ENCODE assay signal across 33 cellular contexts in the genomic region with DNA sequence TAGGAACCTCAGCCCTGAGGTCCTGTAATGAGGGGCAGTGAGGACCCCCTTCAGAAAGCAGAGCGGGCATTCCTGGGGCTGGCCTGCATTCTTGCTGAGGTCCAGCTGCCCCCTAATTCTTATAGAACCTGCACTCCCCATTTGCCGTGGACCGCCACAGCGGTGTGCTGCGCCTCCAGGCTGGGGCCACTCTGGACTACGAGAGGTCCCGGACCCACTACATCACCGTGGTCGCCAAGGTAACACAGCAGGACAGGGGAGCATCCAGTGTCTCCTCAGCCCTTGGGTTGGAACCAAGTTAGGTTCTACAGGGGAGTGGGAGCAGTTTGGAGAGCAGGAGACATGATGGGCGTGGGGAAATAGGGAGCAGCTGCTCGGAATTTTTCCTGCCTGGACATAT. TPM values are rescaled to one million over a fixed set of nuclear protein-coding genes. Genes with fewer than 3 reads are reported as not detected.
"Had no signal": no experiment of that assay in that cellular context is flagged by ENCODE, and none has a peak within 500 bp of the region (broad histone marks: within the 10 kb centered on the region; RNA-seq: fewer than 3 reads in every experiment).

No MANE protein-coding gene starts in this region.

- H3K9me3 ChIP-seq: heart left ventricle, lower lobe of right lung, ovary, prostate gland, sigmoid colon, tibial nerve, upper lobe of left lung, vagina had no signal

- H3K36me3 ChIP-seq: heart left ventricle, lower lobe of right lung, neural progenitor cell, ovary, prostate gland, sigmoid colon, tibial nerve, upper lobe of left lung, vagina had no signal

- H3K27ac ChIP-seq: heart left ventricle, lower lobe of right lung, neural progenitor cell, ovary, prostate gland, sigmoid colon, tibial nerve, upper lobe of left lung, vagina had no signal

- ATAC-seq: heart left ventricle; left lobe of liver; left ventricle myocardium superior; lower lobe of right lung; stimulated activated memory B cell treated with anti-CD40 and anti-IgM and Interleukin-4, amounts not matched to agents 10 μg/mL and 1 μg/mL and 100 μg/mL, for 72 hours; stimulated activated naive CD8-positive, alpha-beta T cell treated with anti-CD3 and anti-CD28 coated beads, Interleukin-15, amount 100 ng/mL, for 72 hours had no signal

- H3K4me1 Mint-ChIP-seq: naive B cell; nephron progenitor cell; stimulated activated naive CD8-positive, alpha-beta T cell treated with anti-CD3 and anti-CD28 coated beads, Interleukin-15, amount 100 ng/mL, for 72 hours had no signal

- H2AFZ ChIP-seq: neural progenitor cell had no signal

- H3K36me3 Mint-ChIP-seq: naive B cell; neural progenitor cell; stimulated activated memory B cell treated with anti-CD40 and anti-IgM and Interleukin-4, amounts not matched to agents 10 μg/mL and 1 μg/mL and 100 μg/mL, for 72 hours had no signal

- H3K4me1 ChIP-seq: lower lobe of right lung, neural progenitor cell, prostate gland, tibial nerve, upper lobe of left lung, vagina had no signal

- H3K4me3 ChIP-seq: heart left ventricle, lower lobe of right lung, neural progenitor cell, ovary, prostate gland, sigmoid colon, tibial nerve, upper lobe of left lung, vagina had no signal

- DNase-seq: heart left ventricle; islet precursor cell; left ventricle myocardium superior; lower lobe of right lung; mammary epithelial cell; mesenchymal stem cell; naive B cell; nephron progenitor cell; retina; right cardiac atrium; stimulated activated CD4-positive, alpha-beta T cell treated with anti-CD3 and anti-CD28 coated beads, Interleukin-1b, Interleukin-23, amount 100 ng/mL, for 48 hours; stimulated activated CD4-positive, alpha-beta T cell treated with anti-CD3 and anti-CD28 coated beads, Interleukin-2, amount 100 ng/mL, for 48 hours; stimulated activated CD4-positive, alpha-beta T cell treated with anti-CD3 and anti-CD28 coated beads, Interleukin-4, amount 100 ng/mL, for 4 hours; stimulated activated CD8-positive, alpha-beta memory T cell treated with anti-CD3 and anti-CD28 coated beads, Interleukin-4, amount 100 ng/mL, for 48 hours; stimulated activated naive CD4-positive, alpha-beta T cell treated with Interleukin-2 at 50 U/mL for 16 hours; stimulated activated naive CD8-positive, alpha-beta T cell treated with anti-CD3 and anti-CD28 coated beads, Interleukin-15, amount 100 ng/mL, for 72 hours; substantia nigra; upper lobe of left lung had no signal

- H3K27me3 ChIP-seq: ovary, upper lobe of left lung, vagina had no signal

- H3K4me3 Mint-ChIP-seq: naive B cell; nephron progenitor cell; neural progenitor cell; stimulated activated memory B cell treated with anti-CD40 and anti-IgM and Interleukin-4, amounts not matched to agents 10 μg/mL and 1 μg/mL and 100 μg/mL, for 72 hours; stimulated activated naive CD8-positive, alpha-beta T cell treated with anti-CD3 and anti-CD28 coated beads, Interleukin-15, amount 100 ng/mL, for 72 hours had no signal

- H3K27ac Mint-ChIP-seq: nephron progenitor cell; neural progenitor cell; stimulated activated memory B cell treated with anti-CD40 and anti-IgM and Interleukin-4, amounts not matched to agents 10 μg/mL and 1 μg/mL and 100 μg/mL, for 72 hours; stimulated activated naive CD8-positive, alpha-beta T cell treated with anti-CD3 and anti-CD28 coated beads, Interleukin-15, amount 100 ng/mL, for 72 hours had no signal

- H3K9me3 Mint-ChIP-seq: naive B cell; nephron progenitor cell; neural progenitor cell; stimulated activated memory B cell treated with anti-CD40 and anti-IgM and Interleukin-4, amounts not matched to agents 10 μg/mL and 1 μg/mL and 100 μg/mL, for 72 hours; stimulated activated naive CD8-positive, alpha-beta T cell treated with anti-CD3 and anti-CD28 coated beads, Interleukin-15, amount 100 ng/mL, for 72 hours had no signal

- H3K9ac ChIP-seq: neural progenitor cell had no signal

- H3K4me2 ChIP-seq: neural progenitor cell had no signal

RNA-seq across cellular contexts. Expression of a gene that starts 23.7 kb away (rescaled TPM):
- total RNA-seq: heart left ventricle, kidney epithelial cell, left lobe of liver, left ventricle myocardium superior, lower lobe of right lung, mammary epithelial cell, mucosa of gallbladder, omental fat pad, ovary, prostate gland, right cardiac atrium, sigmoid colon, temporal lobe, tibial nerve, upper lobe of left lung, urinary bladder, vagina had no signal
- polyA plus RNA-seq: heart left ventricle, mammary epithelial cell, ovary, right cardiac atrium, small intestine, thymus, urinary bladder had no signal

RNA-seq across cellular contexts. Expression of a gene that starts 28.1 kb away (rescaled TPM):
- total RNA-seq: heart left ventricle, kidney epithelial cell, left ventricle myocardium superior, lower lobe of right lung, omental fat pad, right cardiac atrium, sigmoid colon, temporal lobe, tibial nerve had no signal
- polyA plus RNA-seq: mammary epithelial cell, ovary, right cardiac atrium, small intestine had no signal

RNA-seq across cellular contexts. Expression of a gene that starts 39.7 kb away (rescaled TPM):
- total RNA-seq: heart left ventricle, kidney epithelial cell, left lobe of liver, left ventricle myocardium superior, lower lobe of right lung, mammary epithelial cell, mucosa of gallbladder, omental fat pad, ovary, sigmoid colon, temporal lobe, tibial nerve, upper lobe of left lung, urinary bladder, vagina had no signal
- polyA plus RNA-seq: heart left ventricle, mammary epithelial cell, ovary, right cardiac atrium, sigmoid colon, small intestine, thymus, urinary bladder had no signal

RNA-seq across cellular contexts. Expression of a gene that starts 43.2 kb away (rescaled TPM):
- total RNA-seq: kidney epithelial cell, left lobe of liver, lower lobe of right lung, mammary epithelial cell, mucosa of gallbladder, ovary, prostate gland, vagina had no signal
- polyA plus RNA-seq: mammary epithelial cell, ovary, sigmoid colon had no signal
